8 cellular contexts compared by ENCODE assay signal in genomic region chr12:124680863-124681778, GRCh38.
DNase-seq lines count a peak whose midpoint lies in the region; ATAC-seq and TF ChIP-seq lines count a peak whose summit lies in the region.

No MANE protein-coding gene starts in this region.

- peak overlapping the region; percentile 85; the same call in 2 of the 3 replicates for H2BK15ac ChIP-seq in IMR-90 (ENCODE audit: low read depth, low read length)

- TF ChIP-seq CTCF in GM12864 (IDR thresholded peaks at IDR 0.05; ENCODE audit: low read depth, low read length, missing control alignments) (peak; percentile 13), IMR-90 (conservative IDR thresholded peaks at IDR 0.05; ENCODE audit: low read depth, low read length) (peak; percentile 51; the same call in 1 of the 2 replicates)

- intact Hi-C loops in IMR-90 (cut with micrococcal nuclease) = loop anchor here (1.0 to 5.0 kb wide), 2 partner anchors 86 to 113 kb away; no protein-coding TSS in a partner anchor
- intact Hi-C loops in activated T-helper 2 cell treated with anti-CD3 and anti-CD28 coated beads, Interferon-gamma antibody, Interleukin-2, Interleukin-4, amounts not matched to agents 10 μg/mL and 5 μg/mL and 100 μg/mL, durations not matched to agents 14 hours and 24 hours and 36 hours (cut with micrococcal nuclease) = loop anchor here (1.0 to 5.0 kb wide), 3 partner anchors 32 to 134 kb away; no protein-coding TSS in a partner anchor

- no peaks in the 10 kb centered on the region for H3K9me3 Mint-ChIP-seq in activated T-helper 2 cell treated with anti-CD3 and anti-CD28 coated beads, Interferon-gamma antibody, Interleukin-2, Interleukin-4, amounts not matched to agents 10 μg/mL and 5 μg/mL and 100 μg/mL, durations not matched to agents 14 hours and 24 hours and 36 hours

- peak overlapping the region; percentile 74 for H3K27ac ChIP-seq in IMR-90 (ENCODE audit: insufficient read depth, low read length)

- TF ChIP-seq POLR2A in IMR-90 (IDR thresholded peaks at IDR 0.05; ENCODE audit: low read depth, low read length) = no peak

- H3K56ac ChIP-seq in IMR-90 (ENCODE audit: extremely low read depth, insufficient read depth, low read length) = no peak overlapping the region

- peak overlapping the region; percentile 80 for H4K91ac ChIP-seq in IMR-90 (ENCODE audit: insufficient read depth, low read depth, low read length)

- H3K36me3 ChIP-seq in IMR-90 (ENCODE audit: control insufficient read depth, insufficient read depth, low read length) = no peaks in the 10 kb centered on the region

- peak; percentile 76 for ATAC-seq in IMR-90 (ENCODE audit: low read depth)

- peak overlapping the region; percentile 50 for H4K5ac ChIP-seq in IMR-90 (ENCODE audit: low read depth, low read length)

- peak overlapping the region; percentile 79 for H2AFZ ChIP-seq in IMR-90 (replicated peaks; ENCODE audit: low read length, poor library complexity)

- H3K4me3 ChIP-seq in GM12864 (ENCODE audit: low read depth, low read length) = no peak overlapping the region
- no peak overlapping the region for H3K4me3 ChIP-seq in IMR-90 (ENCODE audit: insufficient read depth, low read depth, low read length)

- peak; percentile 53 for TF ChIP-seq RAD21 in IMR-90 (IDR thresholded peaks at IDR 0.05; ENCODE audit: low read length)

- CTCF ChIA-PET in IMR-90 (lab: Yijun Ruan, JAX) = interaction anchor here (0.9 kb wide), 1 partner anchor 26 kb away, joined by 3 read pairs; no protein-coding TSS in a partner anchor

- H3K27me3 ChIP-seq in IMR-90 (ENCODE audit: control insufficient read depth, insufficient read depth, low read length) = no peaks in the 10 kb centered on the region

- H4K8ac ChIP-seq in IMR-90 (ENCODE audit: low read depth in 2 of 2, low read length in 2 of 2) = peak overlapping the region; percentile 21 to 70; a peak in 3 of 4 replicates

- no peak overlapping the region for H3K27ac Mint-ChIP-seq in activated T-helper 2 cell treated with anti-CD3 and anti-CD28 coated beads, Interferon-gamma antibody, Interleukin-2, Interleukin-4, amounts not matched to agents 10 μg/mL and 5 μg/mL and 100 μg/mL, durations not matched to agents 14 hours and 24 hours and 36 hours

- POLR2A ChIA-PET in IMR-90 (lab: Charles Lee; ENCODE audit: unreplicated experiment) = no interaction called here

- H3K79me1 ChIP-seq in IMR-90 (ENCODE audit: low read depth in 1 of 2, low read length in 2 of 2) = peaks cover 0 to 6% of the 10 kb centered on the region in 2 experiments; a peak in 1 of 4 replicates

- WGBS in IMR-90 (ENCODE audit: extremely low coverage in 2 of 2, insufficient read length in 1 of 2), 2 experiments = 80% methylated on average over 1 of the region's 21 CpGs; no CpG with 5 or more reads in 1 of the 2 experiments

- peak overlapping the region; percentile 90 for H3K4ac ChIP-seq in IMR-90 (ENCODE audit: low read depth, low read length)

- H2BK120ac ChIP-seq in IMR-90 (ENCODE audit: low read depth, low read length) = peak overlapping the region; percentile 89

- H3K18ac ChIP-seq in IMR-90 (ENCODE audit: low read depth, low read length) = peak overlapping the region; percentile 35

- H2BK5ac ChIP-seq in IMR-90 (ENCODE audit: low read depth, low read length, poor library complexity, severe bottlenecking) = peak overlapping the region; percentile 58

- no peaks in the 10 kb centered on the region for H3K36me3 Mint-ChIP-seq in activated T-helper 2 cell treated with anti-CD3 and anti-CD28 coated beads, Interferon-gamma antibody, Interleukin-2, Interleukin-4, amounts not matched to agents 10 μg/mL and 5 μg/mL and 100 μg/mL, durations not matched to agents 14 hours and 24 hours and 36 hours (ENCODE audit: low read depth)

- H3K9me1 ChIP-seq in IMR-90 (ENCODE audit: insufficient read depth, low read length) = peaks cover 16% of the 10 kb centered on the region

- peak overlapping the region; percentile 75 for H2BK20ac ChIP-seq in IMR-90 (ENCODE audit: low read depth, low read length)

- DNase-seq in GM12864 (ENCODE audit: low read depth) (peak; percentile 41), IMR-90 (peak; percentile 95), iPS DF 4.7 (ENCODE audit: extremely low read depth, low spot score) (peak; percentile 53), GOT3 (lab: John Stamatoyannopoulos, UW) (no peak), cerebellar cortex (ENCODE audit: low spot score) (no peak), NCI-H748 treated with DMSO at 0.1 percent for 48 hours (lab: John Stamatoyannopoulos, UW) (no peak)
- peak; percentile 16 for DNase-seq in activated T-helper 2 cell treated with anti-CD3 and anti-CD28 coated beads, Interferon-gamma antibody, Interleukin-2, Interleukin-4, amounts not matched to agents 10 μg/mL and 5 μg/mL and 100 μg/mL, durations not matched to agents 14 hours and 24 hours and 36 hours (ENCODE audit: low spot score)
- peak; percentile 32 for DNase-seq in stimulated activated CD4-positive, alpha-beta T cell treated with anti-CD3 and anti-CD28 coated beads, Interleukin-4, amount 100 ng/mL, for 24 hours

- no peak overlapping the region for H3K4me2 ChIP-seq in IMR-90 (ENCODE audit: low read depth, low read length)

- no peaks in the 10 kb centered on the region for H3K9me3 ChIP-seq in IMR-90 (ENCODE audit: control insufficient read depth, insufficient read depth, low read length)

- no TSS peak for BruUV-seq in IMR-90 (replicated peaks; lab: Mats Ljungman, UMichigan)

- no peak overlapping the region for H3K4me3 Mint-ChIP-seq in activated T-helper 2 cell treated with anti-CD3 and anti-CD28 coated beads, Interferon-gamma antibody, Interleukin-2, Interleukin-4, amounts not matched to agents 10 μg/mL and 5 μg/mL and 100 μg/mL, durations not matched to agents 14 hours and 24 hours and 36 hours (ENCODE audit: low read depth)

- H3K14ac ChIP-seq in IMR-90 (replicated peaks; ENCODE audit: low read depth, low read length) = peak overlapping the region; percentile 71

- H3K4me1 Mint-ChIP-seq in activated T-helper 2 cell treated with anti-CD3 and anti-CD28 coated beads, Interferon-gamma antibody, Interleukin-2, Interleukin-4, amounts not matched to agents 10 μg/mL and 5 μg/mL and 100 μg/mL, durations not matched to agents 14 hours and 24 hours and 36 hours (ENCODE audit: low read depth) = peaks cover 30% of the 10 kb centered on the region

- H3K4me1 ChIP-seq in IMR-90 (ENCODE audit: control insufficient read depth, insufficient read depth, low read length) = peaks cover 38% of the 10 kb centered on the region

- in situ Hi-C loops in IMR-90 (cut with MboI; ENCODE audit: low sequenced_read_pairs) = no loop called here

- H4K20me1 ChIP-seq in IMR-90 (ENCODE audit: insufficient read depth, low read length) = no peaks in the 10 kb centered on the region

- H3K23ac ChIP-seq in IMR-90 (ENCODE audit: low read depth, low read length) = peak overlapping the region; percentile 90; the same call in 1 of the 2 replicates

- H3K27me3 Mint-ChIP-seq in activated T-helper 2 cell treated with anti-CD3 and anti-CD28 coated beads, Interferon-gamma antibody, Interleukin-2, Interleukin-4, amounts not matched to agents 10 μg/mL and 5 μg/mL and 100 μg/mL, durations not matched to agents 14 hours and 24 hours and 36 hours (ENCODE audit: low read depth) = peaks cover 1% of the 10 kb centered on the region

- dilution Hi-C loops in IMR-90 (cut with HindIII; ENCODE audit: low sequenced_read_pairs, unreplicated experiment) = loop anchor here (10.0 kb wide), 1 partner anchor 54 kb away; no protein-coding TSS in a partner anchor

- H3K9ac ChIP-seq in IMR-90 (ENCODE audit: low read depth, low read length) = peak overlapping the region; percentile 26; the same call in 1 of the 2 replicates

- H2AK9ac ChIP-seq in IMR-90 (replicated peaks; ENCODE audit: low read depth, low read length, poor library complexity) = peak overlapping the region; percentile 75

- H2AK5ac ChIP-seq in IMR-90 (ENCODE audit: low read depth, low read length) = peak overlapping the region; percentile 91

TF ChIP-seq in IMR-90, 13 proteins besides CTCF, POLR2A, EP300 and RAD21:
- TF ChIP-seq BHLHE40 (IDR thresholded peaks at IDR 0.05; ENCODE audit: low read depth, low read length) (peak; percentile 34; the same call in 1 of the 2 replicates), RFX5 (IDR thresholded peaks at IDR 0.05; ENCODE audit: low read depth, low read length) (no peak), MXI1 (IDR thresholded peaks at IDR 0.05; ENCODE audit: borderline replicate concordance, low read depth, low read length) (no peak), FOS (IDR thresholded peaks at IDR 0.05; ENCODE audit: low read depth, low read length) (peak; percentile 86), NFE2L2 (IDR thresholded peaks at IDR 0.05; ENCODE audit: low read depth, low read length) (peak; percentile 46; the same call in 1 of the 2 replicates), MAFK (IDR thresholded peaks at IDR 0.05; ENCODE audit: low read depth, low read length) (no peak), SMC3 (IDR thresholded peaks at IDR 0.05; ENCODE audit: low read depth, low read length) (peak; percentile 51), MAZ (IDR thresholded peaks at IDR 0.05; ENCODE audit: borderline replicate concordance, low read depth, low read length) (no peak; the same call in 1 of the 2 replicates), CHD1 (IDR thresholded peaks at IDR 0.05; ENCODE audit: low read depth, low read length) (no peak), RCOR1 (IDR thresholded peaks at IDR 0.05; ENCODE audit: insufficient replicate concordance, low read length) (no peak), USF2 (IDR thresholded peaks at IDR 0.05; ENCODE audit: low read depth, low read length) (no peak), CEBPB (IDR thresholded peaks at IDR 0.05; ENCODE audit: low read depth, low read length) (peak; percentile 42; the same call in 1 of the 2 replicates), ELK1 (IDR thresholded peaks at IDR 0.05; ENCODE audit: borderline replicate concordance, low read depth, low read length) (no peak)

Comparison
In these comparisons a context has a peak if more than half of its experiments do, and no peak if none do; other contexts are left out.
1. DNase-seq: peak in GM12864 (single experiment), IMR-90 (single experiment), activated T-helper 2 cell treated with anti-CD3 and anti-CD28 coated beads, Interferon-gamma antibody, Interleukin-2, Interleukin-4, amounts not matched to agents 10 μg/mL and 5 μg/mL and 100 μg/mL, durations not matched to agents 14 hours and 24 hours and 36 hours (single experiment), iPS DF 4.7 (single experiment) and stimulated activated CD4-positive, alpha-beta T cell treated with anti-CD3 and anti-CD28 coated beads, Interleukin-4, amount 100 ng/mL, for 24 hours (single experiment); none in GOT3 (single experiment), cerebellar cortex (single experiment) and NCI-H748 treated with DMSO at 0.1 percent for 48 hours (single experiment).